Comparison of ENCODE assay signal across 2 cellular contexts in genomic region chr12:57224973-57225679, GRCh38.
A peak's percentile ranks its signal among the peaks of the same experiment; 100 is the strongest.
TF ChIP-seq lines count a peak whose summit lies in the region.

No MANE protein-coding gene starts in this region.

TF ChIP-seq in HEK293, 187 proteins besides CTCF, POLR2A, EP300 and RAD21 (continues in another document):
- TF ChIP-seq, protein P1, sequence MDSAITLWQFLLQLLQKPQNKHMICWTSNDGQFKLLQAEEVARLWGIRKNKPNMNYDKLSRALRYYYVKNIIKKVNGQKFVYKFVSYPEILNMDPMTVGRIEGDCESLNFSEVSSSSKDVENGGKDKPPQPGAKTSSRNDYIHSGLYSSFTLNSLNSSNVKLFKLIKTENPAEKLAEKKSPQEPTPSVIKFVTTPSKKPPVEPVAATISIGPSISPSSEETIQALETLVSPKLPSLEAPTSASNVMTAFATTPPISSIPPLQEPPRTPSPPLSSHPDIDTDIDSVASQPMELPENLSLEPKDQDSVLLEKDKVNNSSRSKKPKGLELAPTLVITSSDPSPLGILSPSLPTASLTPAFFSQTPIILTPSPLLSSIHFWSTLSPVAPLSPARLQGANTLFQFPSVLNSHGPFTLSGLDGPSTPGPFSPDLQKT (IDR thresholded peaks at IDR 0.05; ENCODE audit: borderline replicate concordance, low read depth, low read length) = no peak
- TF ChIP-seq HOXA7 (CRISPR knock-in tag; IDR thresholded peaks at IDR 0.05; ENCODE audit: borderline replicate concordance) = no peak
- 0 out of 2 replicates have a peak, but pooled peaks have one; percentile 25 for TF ChIP-seq ZNF10 (tag by site-specific recombination; IDR thresholded peaks at IDR 0.05)
- peak; percentile 75; the same call in 1 of the 2 replicates for TF ChIP-seq ZNF544 (tag by site-specific recombination; IDR thresholded peaks at IDR 0.05)
- TF ChIP-seq ZNF518A (tag by site-specific recombination; conservative IDR thresholded peaks at IDR 0.05; ENCODE audit: low read depth) = no peak
- TF ChIP-seq, protein P2, sequence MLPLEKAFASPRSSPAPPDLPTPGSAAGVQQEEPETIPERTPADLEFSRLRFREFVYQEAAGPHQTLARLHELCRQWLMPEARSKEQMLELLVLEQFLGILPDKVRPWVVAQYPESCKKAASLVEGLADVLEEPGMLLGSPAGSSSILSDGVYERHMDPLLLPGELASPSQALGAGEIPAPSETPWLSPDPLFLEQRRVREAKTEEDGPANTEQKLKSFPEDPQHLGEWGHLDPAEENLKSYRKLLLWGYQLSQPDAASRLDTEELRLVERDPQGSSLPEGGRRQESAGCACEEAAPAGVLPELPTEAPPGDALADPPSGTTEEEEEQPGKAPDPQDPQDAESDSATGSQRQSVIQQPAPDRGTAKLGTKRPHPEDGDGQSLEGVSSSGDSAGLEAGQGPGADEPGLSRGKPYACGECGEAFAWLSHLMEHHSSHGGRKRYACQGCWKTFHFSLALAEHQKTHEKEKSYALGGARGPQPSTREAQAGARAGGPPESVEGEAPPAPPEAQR (tag by site-specific recombination; IDR thresholded peaks at IDR 0.05) = no peak
- TF ChIP-seq MYNN (tag by site-specific recombination; IDR thresholded peaks at IDR 0.05; ENCODE audit: borderline replicate concordance) = no peak
- TF ChIP-seq ZBTB44 (tag by site-specific recombination; IDR thresholded peaks at IDR 0.05) = peak; percentile 85
- TF ChIP-seq HOXD13 (CRISPR knock-in tag; IDR thresholded peaks at IDR 0.05; ENCODE audit: borderline replicate concordance) = no peak
- no peak for TF ChIP-seq ZNF660 (tag by site-specific recombination; IDR thresholded peaks at IDR 0.05)
- TF ChIP-seq ZSCAN30 (tag by site-specific recombination; IDR thresholded peaks at IDR 0.05) = peak; percentile 30; the same call in 1 of the 2 replicates
- TF ChIP-seq ZNF555 (tag by site-specific recombination; conservative IDR thresholded peaks at IDR 0.05) = no peak
- TF ChIP-seq ZNF48 (tag by site-specific recombination; IDR thresholded peaks at IDR 0.05) = no peak
- TF ChIP-seq ZNF335 (tag by site-specific recombination; conservative IDR thresholded peaks at IDR 0.05) = no peak
- TF ChIP-seq ZNF561 (tag by site-specific recombination; IDR thresholded peaks at IDR 0.05; ENCODE audit: borderline replicate concordance) = no peak
- TF ChIP-seq ZNF140 (tag by site-specific recombination; IDR thresholded peaks at IDR 0.05) = no peak
- peak; percentile 88 for TF ChIP-seq ZNF121 (tag by site-specific recombination; IDR thresholded peaks at IDR 0.05)

TF ChIP-seq in H1, 55 proteins besides CTCF, POLR2A, EP300 and RAD21:
- TF ChIP-seq KDM5A (IDR thresholded peaks at IDR 0.05; ENCODE audit: low read length) = no peak
- TF ChIP-seq SIN3A (conservative IDR thresholded peaks at IDR 0.05 in 1 of 2, IDR thresholded peaks at IDR 0.05 in 1 of 2; ENCODE audit: low read depth in 1 of 2, low read length in 2 of 2) = peak in 1 of 2 experiments; percentile 38; a peak in 1 of 4 replicates
- no peak for TF ChIP-seq POU5F1 (IDR thresholded peaks at IDR 0.05; ENCODE audit: low read depth, low read length)
- peak; percentile 77 for TF ChIP-seq YY1 (IDR thresholded peaks at IDR 0.05; ENCODE audit: low read depth, low read length)
- no peak for TF ChIP-seq SAP30 (IDR thresholded peaks at IDR 0.05; ENCODE audit: insufficient read depth, insufficient replicate concordance, low read length)
- TF ChIP-seq ZNF274 (IDR thresholded peaks at IDR 0.05; ENCODE audit: borderline replicate concordance, extremely low read depth, low read length) = no peak
- TF ChIP-seq KDM4A (IDR thresholded peaks at IDR 0.05; ENCODE audit: low read depth, low read length, severe bottlenecking) = no peak
- TF ChIP-seq TEAD4 (IDR thresholded peaks at IDR 0.05; ENCODE audit: low read depth, low read length) = peak; percentile 36; the same call in 1 of the 2 replicates
- TF ChIP-seq SIRT6 (IDR thresholded peaks at IDR 0.05; ENCODE audit: low read length) = no peak
- TF ChIP-seq, protein P3, sequence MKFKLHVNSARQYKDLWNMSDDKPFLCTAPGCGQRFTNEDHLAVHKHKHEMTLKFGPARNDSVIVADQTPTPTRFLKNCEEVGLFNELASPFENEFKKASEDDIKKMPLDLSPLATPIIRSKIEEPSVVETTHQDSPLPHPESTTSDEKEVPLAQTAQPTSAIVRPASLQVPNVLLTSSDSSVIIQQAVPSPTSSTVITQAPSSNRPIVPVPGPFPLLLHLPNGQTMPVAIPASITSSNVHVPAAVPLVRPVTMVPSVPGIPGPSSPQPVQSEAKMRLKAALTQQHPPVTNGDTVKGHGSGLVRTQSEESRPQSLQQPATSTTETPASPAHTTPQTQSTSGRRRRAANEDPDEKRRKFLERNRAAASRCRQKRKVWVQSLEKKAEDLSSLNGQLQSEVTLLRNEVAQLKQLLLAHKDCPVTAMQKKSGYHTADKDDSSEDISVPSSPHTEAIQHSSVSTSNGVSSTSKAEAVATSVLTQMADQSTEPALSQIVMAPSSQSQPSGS (IDR thresholded peaks at IDR 0.05; ENCODE audit: low read length) = no peak
- TF ChIP-seq, protein P4, sequence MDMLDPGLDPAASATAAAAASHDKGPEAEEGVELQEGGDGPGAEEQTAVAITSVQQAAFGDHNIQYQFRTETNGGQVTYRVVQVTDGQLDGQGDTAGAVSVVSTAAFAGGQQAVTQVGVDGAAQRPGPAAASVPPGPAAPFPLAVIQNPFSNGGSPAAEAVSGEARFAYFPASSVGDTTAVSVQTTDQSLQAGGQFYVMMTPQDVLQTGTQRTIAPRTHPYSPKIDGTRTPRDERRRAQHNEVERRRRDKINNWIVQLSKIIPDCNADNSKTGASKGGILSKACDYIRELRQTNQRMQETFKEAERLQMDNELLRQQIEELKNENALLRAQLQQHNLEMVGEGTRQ (IDR thresholded peaks at IDR 0.05; ENCODE audit: low read length) = no peak
- TF ChIP-seq CHD2 (IDR thresholded peaks at IDR 0.05; ENCODE audit: low read length) = 0 out of 2 replicates have a peak, but pooled peaks have one; percentile 32
- TF ChIP-seq SP1 (IDR thresholded peaks at IDR 0.05; ENCODE audit: low read depth, low read length) = 0 out of 2 replicates have a peak, but pooled peaks have one; percentile 7
- TF ChIP-seq GTF2F1 (IDR thresholded peaks at IDR 0.05; ENCODE audit: borderline replicate concordance, low read depth, low read length) = no peak
- TF ChIP-seq JUN (IDR thresholded peaks at IDR 0.05; ENCODE audit: low read depth, low read length) = no peak
- TF ChIP-seq RBBP5 (IDR thresholded peaks at IDR 0.05; ENCODE audit: borderline replicate concordance, low read depth, low read length) = no peak
- peak; percentile 49; the same call in 1 of the 2 replicates for TF ChIP-seq CREB1 (IDR thresholded peaks at IDR 0.05)
- TF ChIP-seq E2F6 (IDR thresholded peaks at IDR 0.05) = peak; percentile 55
- peak; percentile 77 for TF ChIP-seq MAX (IDR thresholded peaks at IDR 0.05)
- 0 out of 2 replicates have a peak, but pooled peaks have one; percentile 47 for TF ChIP-seq EGR1 (IDR thresholded peaks at IDR 0.05; ENCODE audit: borderline replicate concordance, low read depth, low read length)
- TF ChIP-seq, protein P5, sequence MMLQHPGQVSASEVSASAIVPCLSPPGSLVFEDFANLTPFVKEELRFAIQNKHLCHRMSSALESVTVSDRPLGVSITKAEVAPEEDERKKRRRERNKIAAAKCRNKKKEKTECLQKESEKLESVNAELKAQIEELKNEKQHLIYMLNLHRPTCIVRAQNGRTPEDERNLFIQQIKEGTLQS (IDR thresholded peaks at IDR 0.05; ENCODE audit: insufficient read depth, low read depth, low read length) = no peak
- peak; percentile 61 for TF ChIP-seq CTBP2 (IDR thresholded peaks at IDR 0.05; ENCODE audit: borderline replicate concordance, insufficient read depth, insufficient read length, low read length)
- TF ChIP-seq GABPA (IDR thresholded peaks at IDR 0.05; ENCODE audit: borderline replicate concordance, insufficient read depth, low read length) = peak; percentile 76; the same call in 1 of the 2 replicates
- peak; percentile 58 for TF ChIP-seq EZH2 (IDR thresholded peaks at IDR 0.05; ENCODE audit: low read depth, low read length, severe bottlenecking)
- TF ChIP-seq HDAC2 (IDR thresholded peaks at IDR 0.05; ENCODE audit: borderline replicate concordance in 1 of 2, low read depth in 2 of 2, low read length in 2 of 2) = no peak
- 0 out of 2 replicates have a peak, but pooled peaks have one; percentile 16 for TF ChIP-seq SP4 (IDR thresholded peaks at IDR 0.05; ENCODE audit: low read length)
- TF ChIP-seq JUND (IDR thresholded peaks at IDR 0.05; ENCODE audit: low read length) = peak; percentile 21; the same call in 1 of the 2 replicates
- peak; percentile 56 for TF ChIP-seq ASH2L (IDR thresholded peaks at IDR 0.05; ENCODE audit: low read length)
- TF ChIP-seq SUZ12 (IDR thresholded peaks at IDR 0.05; ENCODE audit: low read length) = peak; percentile 68
- no peak for TF ChIP-seq TBP (IDR thresholded peaks at IDR 0.05; ENCODE audit: low read depth, low read length)
